8 cellular contexts compared by ENCODE assay signal in the genomic region with DNA sequence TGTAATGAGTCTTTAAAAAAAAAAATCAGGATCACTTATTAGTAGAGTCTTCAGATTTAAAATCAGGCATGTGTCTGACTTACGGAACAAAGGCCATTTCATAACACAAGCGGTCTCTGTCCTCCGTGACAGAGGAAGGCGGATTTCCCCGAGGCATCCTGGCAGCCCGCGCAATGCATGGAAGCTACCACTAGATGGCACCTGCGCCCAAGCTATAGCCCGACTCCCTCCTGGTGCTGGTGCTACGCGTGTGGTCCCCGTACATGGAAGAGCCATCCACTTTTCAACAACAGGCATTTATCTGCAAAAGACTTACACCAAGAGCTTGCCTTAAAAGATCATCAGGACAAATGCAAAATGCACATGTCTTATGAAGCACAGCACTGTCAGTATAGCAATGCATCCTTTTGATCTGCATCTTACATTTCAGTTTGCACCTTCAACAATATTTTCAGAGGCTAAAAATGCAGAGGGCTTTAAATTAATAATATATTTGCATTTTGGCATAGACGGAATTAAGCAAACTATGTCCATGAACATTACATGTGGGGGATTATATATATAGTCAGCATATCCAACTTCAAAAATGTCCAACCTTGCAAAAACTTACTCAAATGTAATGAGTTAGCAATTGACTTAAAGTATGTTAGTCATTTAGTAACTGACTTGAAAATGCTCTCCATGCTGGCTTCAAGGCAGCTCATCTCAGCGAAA.
DNase-seq lines count a peak whose midpoint lies in the region; ATAC-seq, FAIRE-seq and TF ChIP-seq lines count a peak whose summit lies in the region.

No MANE protein-coding gene starts in this region.

- H3K4me3 ChIP-seq in bronchial epithelial cell (ENCODE audit: low read depth, low read length) (no peak overlapping the region), kidney (ENCODE audit: low read length in 2 of 2) (no peak overlapping the region)

- DNase-seq in AG09319 (ENCODE audit: extremely low read depth, low read depth): peak; percentile 49
- DNase-seq in NCI-H2196 treated with DMSO at 0.1 percent for 48 hours (lab: John Stamatoyannopoulos, UW; ENCODE audit: unreplicated experiment): peak; percentile 64
- DNase-seq in activated CD4-positive, CD25-positive, alpha-beta regulatory T cell (lab: John Stamatoyannopoulos, UW): peak; percentile 16 to 55 (median 48)
- DNase-seq in bronchial epithelial cell (ENCODE audit: low read depth): peak; percentile 55
- peak; percentile 92 for DNase-seq in kidney
- DNase-seq in stimulated activated CD4-positive, alpha-beta T cell treated with anti-CD3 and anti-CD28 coated beads, Interleukin-1b, Interleukin-23, amount 100 ng/mL, for 48 hours: peak; percentile 75

- no peak overlapping the region for H3K9ac ChIP-seq in kidney (ENCODE audit: low read length in 2 of 2)

- peak; percentile 92 for ATAC-seq in GM18907 (IDR thresholded peaks at IDR 0.05; ENCODE audit: unreplicated experiment)
- ATAC-seq in HG03103 (IDR thresholded peaks at IDR 0.05; ENCODE audit: low read depth, unreplicated experiment): peak; percentile 95

- peaks cover 2 to 4% of the 10 kb centered on the region in 2 donors for H3K4me1 ChIP-seq in kidney (ENCODE audit: control insufficient read depth in 1 of 2, insufficient read depth in 1 of 2, low read depth in 1 of 2, low read length in 2 of 2)

- peaks cover 4% of the 10 kb centered on the region for H3K36me3 ChIP-seq in bronchial epithelial cell (ENCODE audit: control insufficient read depth, insufficient read depth, low read length)
- no peaks in the 10 kb centered on the region for H3K36me3 ChIP-seq in kidney (ENCODE audit: control insufficient read depth in 1 of 2, insufficient read depth in 2 of 2, low read length in 2 of 2)

- H3K9me3 ChIP-seq in kidney (ENCODE audit: control insufficient read depth in 1 of 2, low read length in 2 of 2): no peaks in the 10 kb centered on the region

- peak; percentile 100 for TF ChIP-seq CTCF in AG09319 (IDR thresholded peaks at IDR 0.05; ENCODE audit: low read depth, low read length)
- TF ChIP-seq CTCF in bronchial epithelial cell (IDR thresholded peaks at IDR 0.05; ENCODE audit: insufficient read depth, low read length, severe bottlenecking): peak; percentile 97
- peak; percentile 98 for TF ChIP-seq CTCF in kidney (IDR thresholded peaks at IDR 0.05; ENCODE audit: borderline replicate concordance, extremely low read depth, insufficient read depth)

- no peak overlapping the region for H3K27ac ChIP-seq in kidney (ENCODE audit: low read depth in 2 of 2, low read length in 2 of 2)

- intact Hi-C loops in kidney (cut with DNase I): loop anchor here (5.0 kb wide), 1 partner anchor 283 kb away; no protein-coding TSS in a partner anchor

- H3K27me3 ChIP-seq in bronchial epithelial cell (ENCODE audit: control insufficient read depth, insufficient read depth, low read length): no peaks in the 10 kb centered on the region

- FAIRE-seq in bronchial epithelial cell (lab: Jason Lieb, UNC): no peak
- FAIRE-seq in kidney (lab: Jason Lieb, UNC): peak; percentile 87
